In the genomic region with DNA sequence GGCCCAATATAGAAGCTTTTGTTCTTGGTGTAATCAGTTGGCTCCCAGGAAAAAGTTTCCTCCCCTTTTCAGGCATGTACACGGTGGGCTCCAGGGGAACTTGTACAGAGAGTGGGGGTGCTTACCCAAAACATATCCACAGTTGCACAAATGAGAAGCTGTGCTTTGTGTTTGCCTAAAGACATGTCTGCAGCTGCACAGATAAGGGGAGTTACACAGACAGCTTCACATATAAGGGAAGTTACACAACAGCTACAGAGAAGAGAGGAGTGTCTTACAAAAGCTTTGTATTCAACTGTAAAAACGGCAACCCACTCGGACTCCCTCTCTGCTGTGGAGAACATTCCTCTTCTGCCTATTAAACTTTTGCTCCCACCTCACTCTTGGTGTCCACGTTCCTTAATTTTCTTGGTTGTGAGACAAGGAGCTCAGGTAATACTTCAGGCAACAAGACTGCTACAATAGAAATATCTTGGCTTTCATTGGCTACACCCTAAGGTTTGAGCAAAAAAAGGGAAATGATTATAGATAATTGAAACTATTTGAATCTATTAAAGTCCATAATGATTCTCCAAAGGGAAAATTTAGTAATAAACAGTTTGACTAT, we compare ENCODE assay signal across 2 cellular contexts.
TF ChIP-seq lines count a peak whose summit lies in the region.

No MANE protein-coding gene starts in this region.

TF ChIP-seq in GM12878, 131 proteins besides CTCF, POLR2A, EP300 and RAD21:
- TF ChIP-seq, protein P1, sequence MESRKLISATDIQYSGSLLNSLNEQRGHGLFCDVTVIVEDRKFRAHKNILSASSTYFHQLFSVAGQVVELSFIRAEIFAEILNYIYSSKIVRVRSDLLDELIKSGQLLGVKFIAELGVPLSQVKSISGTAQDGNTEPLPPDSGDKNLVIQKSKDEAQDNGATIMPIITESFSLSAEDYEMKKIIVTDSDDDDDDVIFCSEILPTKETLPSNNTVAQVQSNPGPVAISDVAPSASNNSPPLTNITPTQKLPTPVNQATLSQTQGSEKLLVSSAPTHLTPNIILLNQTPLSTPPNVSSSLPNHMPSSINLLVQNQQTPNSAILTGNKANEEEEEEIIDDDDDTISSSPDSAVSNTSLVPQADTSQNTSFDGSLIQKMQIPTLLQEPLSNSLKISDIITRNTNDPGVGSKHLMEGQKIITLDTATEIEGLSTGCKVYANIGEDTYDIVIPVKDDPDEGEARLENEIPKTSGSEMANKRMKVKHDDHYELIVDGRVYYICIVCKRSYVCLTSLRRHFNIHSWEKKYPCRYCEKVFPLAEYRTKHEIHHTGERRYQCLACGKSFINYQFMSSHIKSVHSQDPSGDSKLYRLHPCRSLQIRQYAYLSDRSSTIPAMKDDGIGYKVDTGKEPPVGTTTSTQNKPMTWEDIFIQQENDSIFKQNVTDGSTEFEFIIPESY (IDR thresholded peaks at IDR 0.05), result no peak
- no peak for TF ChIP-seq YBX1 (IDR thresholded peaks at IDR 0.05)
- no peak for TF ChIP-seq FOXM1 (IDR thresholded peaks at IDR 0.05; ENCODE audit: low read depth, low read length)
- TF ChIP-seq NR2C1 (IDR thresholded peaks at IDR 0.05), result no peak
- TF ChIP-seq, protein P2, sequence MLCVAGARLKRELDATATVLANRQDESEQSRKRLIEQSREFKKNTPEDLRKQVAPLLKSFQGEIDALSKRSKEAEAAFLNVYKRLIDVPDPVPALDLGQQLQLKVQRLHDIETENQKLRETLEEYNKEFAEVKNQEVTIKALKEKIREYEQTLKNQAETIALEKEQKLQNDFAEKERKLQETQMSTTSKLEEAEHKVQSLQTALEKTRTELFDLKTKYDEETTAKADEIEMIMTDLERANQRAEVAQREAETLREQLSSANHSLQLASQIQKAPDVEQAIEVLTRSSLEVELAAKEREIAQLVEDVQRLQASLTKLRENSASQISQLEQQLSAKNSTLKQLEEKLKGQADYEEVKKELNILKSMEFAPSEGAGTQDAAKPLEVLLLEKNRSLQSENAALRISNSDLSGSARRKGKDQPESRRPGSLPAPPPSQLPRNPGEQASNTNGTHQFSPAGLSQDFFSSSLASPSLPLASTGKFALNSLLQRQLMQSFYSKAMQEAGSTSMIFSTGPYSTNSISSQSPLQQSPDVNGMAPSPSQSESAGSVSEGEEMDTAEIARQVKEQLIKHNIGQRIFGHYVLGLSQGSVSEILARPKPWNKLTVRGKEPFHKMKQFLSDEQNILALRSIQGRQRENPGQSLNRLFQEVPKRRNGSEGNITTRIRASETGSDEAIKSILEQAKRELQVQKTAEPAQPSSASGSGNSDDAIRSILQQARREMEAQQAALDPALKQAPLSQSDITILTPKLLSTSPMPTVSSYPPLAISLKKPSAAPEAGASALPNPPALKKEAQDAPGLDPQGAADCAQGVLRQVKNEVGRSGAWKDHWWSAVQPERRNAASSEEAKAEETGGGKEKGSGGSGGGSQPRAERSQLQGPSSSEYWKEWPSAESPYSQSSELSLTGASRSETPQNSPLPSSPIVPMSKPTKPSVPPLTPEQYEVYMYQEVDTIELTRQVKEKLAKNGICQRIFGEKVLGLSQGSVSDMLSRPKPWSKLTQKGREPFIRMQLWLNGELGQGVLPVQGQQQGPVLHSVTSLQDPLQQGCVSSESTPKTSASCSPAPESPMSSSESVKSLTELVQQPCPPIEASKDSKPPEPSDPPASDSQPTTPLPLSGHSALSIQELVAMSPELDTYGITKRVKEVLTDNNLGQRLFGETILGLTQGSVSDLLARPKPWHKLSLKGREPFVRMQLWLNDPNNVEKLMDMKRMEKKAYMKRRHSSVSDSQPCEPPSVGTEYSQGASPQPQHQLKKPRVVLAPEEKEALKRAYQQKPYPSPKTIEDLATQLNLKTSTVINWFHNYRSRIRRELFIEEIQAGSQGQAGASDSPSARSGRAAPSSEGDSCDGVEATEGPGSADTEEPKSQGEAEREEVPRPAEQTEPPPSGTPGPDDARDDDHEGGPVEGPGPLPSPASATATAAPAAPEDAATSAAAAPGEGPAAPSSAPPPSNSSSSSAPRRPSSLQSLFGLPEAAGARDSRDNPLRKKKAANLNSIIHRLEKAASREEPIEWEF (IDR thresholded peaks at IDR 0.05; ENCODE audit: insufficient replicate concordance, low read depth, low read length), result no peak
- no peak for TF ChIP-seq ETV6 (conservative IDR thresholded peaks at IDR 0.05 in 1 of 2, IDR thresholded peaks at IDR 0.05 in 1 of 2; ENCODE audit: borderline replicate concordance in 1 of 2, low read depth in 1 of 2)
- no peak for TF ChIP-seq IRF4 (IDR thresholded peaks at IDR 0.05; ENCODE audit: low read depth, low read length)
- no peak for TF ChIP-seq KAT2A (conservative IDR thresholded peaks at IDR 0.05; ENCODE audit: control insufficient read depth, low read depth, low read length)
- no peak for TF ChIP-seq CHD4 (IDR thresholded peaks at IDR 0.05)
- TF ChIP-seq LARP7 (IDR thresholded peaks at IDR 0.05), result no peak
- TF ChIP-seq TARDBP (IDR thresholded peaks at IDR 0.05; ENCODE audit: borderline replicate concordance), result no peak
- no peak for TF ChIP-seq CREM (IDR thresholded peaks at IDR 0.05; ENCODE audit: low read depth)
- TF ChIP-seq POLR2AphosphoS2 (IDR thresholded peaks at IDR 0.05; ENCODE audit: low read depth, low read length), result no peak
- no peak for TF ChIP-seq ASH2L (IDR thresholded peaks at IDR 0.05; ENCODE audit: borderline replicate concordance, low read depth)
- no peak for TF ChIP-seq HDAC6 (IDR thresholded peaks at IDR 0.05; ENCODE audit: unreplicated experiment)

TF ChIP-seq in HepG2, 621 proteins besides CTCF, POLR2A, EP300 and RAD21 (continues in another document):
- TF ChIP-seq NFE2 (CRISPR knock-in tag; IDR thresholded peaks at IDR 0.05) (no peak), HNF4A (CRISPR knock-in tag; IDR thresholded peaks at IDR 0.05) (no peak), CEBPB (IDR thresholded peaks at IDR 0.05; ENCODE audit: borderline replicate concordance, low read depth, low read length) (peak; percentile 72; the same call in 1 of the 2 replicates), ZNF337 (CRISPR knock-in tag; IDR thresholded peaks at IDR 0.05; ENCODE audit: borderline replicate concordance, low read depth) (no peak), NCOA1 (CRISPR knock-in tag; IDR thresholded peaks at IDR 0.05) (no peak), FOXC1 (CRISPR knock-in tag; IDR thresholded peaks at IDR 0.05; ENCODE audit: borderline replicate concordance) (no peak), GATAD2A (CRISPR knock-in tag; IDR thresholded peaks at IDR 0.05) (peak; percentile 71), DNMT1 (CRISPR knock-in tag; IDR thresholded peaks at IDR 0.05) (no peak), NFIC (IDR thresholded peaks at IDR 0.05; ENCODE audit: low read length) (no peak), FOXM1 (CRISPR knock-in tag; IDR thresholded peaks at IDR 0.05) (no peak), ZNF879 (CRISPR knock-in tag; IDR thresholded peaks at IDR 0.05) (no peak), HMG20B (CRISPR knock-in tag; conservative IDR thresholded peaks at IDR 0.05) (no peak), ESRRA (CRISPR knock-in tag; IDR thresholded peaks at IDR 0.05; ENCODE audit: low read depth) (no peak), RFXAP (CRISPR knock-in tag; IDR thresholded peaks at IDR 0.05; ENCODE audit: borderline replicate concordance) (no peak), KLF16 (CRISPR knock-in tag; IDR thresholded peaks at IDR 0.05) (0 out of 4 replicates have a peak, but pooled peaks of 1 of the 2 experiments have one; percentile 13), RFX3 (CRISPR knock-in tag; IDR thresholded peaks at IDR 0.05) (no peak), REXO4 (CRISPR knock-in tag; IDR thresholded peaks at IDR 0.05; ENCODE audit: borderline replicate concordance) (no peak), PITX1 (CRISPR knock-in tag; IDR thresholded peaks at IDR 0.05) (no peak), SALL1 (CRISPR knock-in tag; IDR thresholded peaks at IDR 0.05) (peak; percentile 16; the same call in 1 of the 2 replicates), SKI (IDR thresholded peaks at IDR 0.05; ENCODE audit: partially characterized antibody) (no peak), GFI1 (CRISPR knock-in tag; IDR thresholded peaks at IDR 0.05; ENCODE audit: borderline replicate concordance) (no peak), SMARCE1 (IDR thresholded peaks at IDR 0.05; ENCODE audit: borderline replicate concordance) (no peak), ZNF468 (CRISPR knock-in tag; IDR thresholded peaks at IDR 0.05) (no peak), AHR (CRISPR knock-in tag; IDR thresholded peaks at IDR 0.05) (no peak), ZNF383 (CRISPR knock-in tag; IDR thresholded peaks at IDR 0.05; ENCODE audit: borderline replicate concordance) (no peak), ZNF292 (CRISPR knock-in tag; IDR thresholded peaks at IDR 0.05; ENCODE audit: borderline replicate concordance, low read depth) (peak; percentile 81; the same call in 1 of the 2 replicates), SOX6 (IDR thresholded peaks at IDR 0.05) (no peak), SOX6 (CRISPR knock-in tag; IDR thresholded peaks at IDR 0.05) (0 out of 2 replicates have a peak, but pooled peaks have one; percentile 17), HDAC2 (CRISPR knock-in tag; IDR thresholded peaks at IDR 0.05) (0 out of 2 replicates have a peak, but pooled peaks have one; percentile 16), PCBP1 (IDR thresholded peaks at IDR 0.05; ENCODE audit: borderline replicate concordance, low read depth, low read length) (no peak), PHF20 (CRISPR knock-in tag; IDR thresholded peaks at IDR 0.05) (no peak), BCL6 (CRISPR knock-in tag; IDR thresholded peaks at IDR 0.05) (peak; percentile 33; the same call in 1 of the 2 replicates)
- TF ChIP-seq, protein P3, sequence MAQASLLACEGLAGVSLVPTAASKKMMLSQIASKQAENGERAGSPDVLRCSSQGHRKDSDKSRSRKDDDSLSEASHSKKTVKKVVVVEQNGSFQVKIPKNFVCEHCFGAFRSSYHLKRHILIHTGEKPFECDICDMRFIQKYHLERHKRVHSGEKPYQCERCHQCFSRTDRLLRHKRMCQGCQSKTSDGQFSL (CRISPR knock-in tag; IDR thresholded peaks at IDR 0.05), result 0 out of 2 replicates have a peak, but pooled peaks have one; percentile 34
- TF ChIP-seq, protein P4, sequence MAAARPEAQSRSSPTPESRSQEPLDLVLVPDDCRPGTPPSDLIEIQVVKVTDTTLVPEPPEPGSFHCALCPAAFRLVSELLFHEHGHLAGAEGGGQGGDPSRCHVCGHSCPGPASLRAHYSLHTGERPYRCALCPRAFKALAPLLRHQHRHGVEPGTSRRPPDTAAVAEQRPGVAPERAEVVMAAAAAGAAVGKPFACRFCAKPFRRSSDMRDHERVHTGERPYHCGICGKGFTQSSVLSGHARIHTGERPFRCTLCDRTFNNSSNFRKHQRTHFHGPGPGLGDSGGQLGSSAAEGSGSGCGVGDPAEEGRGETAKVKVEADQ (CRISPR knock-in tag; IDR thresholded peaks at IDR 0.05; ENCODE audit: borderline replicate concordance), result no peak
- TF ChIP-seq, protein P5, sequence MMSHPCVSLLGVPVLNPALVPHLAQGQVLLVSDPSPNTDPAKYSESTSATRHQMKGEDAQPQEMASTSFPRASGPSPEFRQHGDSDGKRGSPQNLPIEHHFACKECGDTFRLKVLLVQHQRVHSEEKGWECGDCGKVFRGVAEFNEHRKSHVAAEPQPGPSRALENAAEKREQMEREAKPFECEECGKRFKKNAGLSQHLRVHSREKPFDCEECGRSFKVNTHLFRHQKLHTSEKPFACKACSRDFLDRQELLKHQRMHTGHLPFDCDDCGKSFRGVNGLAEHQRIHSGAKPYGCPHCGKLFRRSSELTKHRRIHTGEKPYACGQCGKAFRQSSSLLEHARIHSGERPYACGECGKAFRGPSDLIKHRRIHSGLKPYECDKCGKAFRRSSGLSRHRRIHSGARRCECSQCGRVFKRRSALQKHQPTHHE (CRISPR knock-in tag; IDR thresholded peaks at IDR 0.05; ENCODE audit: borderline replicate concordance), result no peak
- TF ChIP-seq, protein P6, sequence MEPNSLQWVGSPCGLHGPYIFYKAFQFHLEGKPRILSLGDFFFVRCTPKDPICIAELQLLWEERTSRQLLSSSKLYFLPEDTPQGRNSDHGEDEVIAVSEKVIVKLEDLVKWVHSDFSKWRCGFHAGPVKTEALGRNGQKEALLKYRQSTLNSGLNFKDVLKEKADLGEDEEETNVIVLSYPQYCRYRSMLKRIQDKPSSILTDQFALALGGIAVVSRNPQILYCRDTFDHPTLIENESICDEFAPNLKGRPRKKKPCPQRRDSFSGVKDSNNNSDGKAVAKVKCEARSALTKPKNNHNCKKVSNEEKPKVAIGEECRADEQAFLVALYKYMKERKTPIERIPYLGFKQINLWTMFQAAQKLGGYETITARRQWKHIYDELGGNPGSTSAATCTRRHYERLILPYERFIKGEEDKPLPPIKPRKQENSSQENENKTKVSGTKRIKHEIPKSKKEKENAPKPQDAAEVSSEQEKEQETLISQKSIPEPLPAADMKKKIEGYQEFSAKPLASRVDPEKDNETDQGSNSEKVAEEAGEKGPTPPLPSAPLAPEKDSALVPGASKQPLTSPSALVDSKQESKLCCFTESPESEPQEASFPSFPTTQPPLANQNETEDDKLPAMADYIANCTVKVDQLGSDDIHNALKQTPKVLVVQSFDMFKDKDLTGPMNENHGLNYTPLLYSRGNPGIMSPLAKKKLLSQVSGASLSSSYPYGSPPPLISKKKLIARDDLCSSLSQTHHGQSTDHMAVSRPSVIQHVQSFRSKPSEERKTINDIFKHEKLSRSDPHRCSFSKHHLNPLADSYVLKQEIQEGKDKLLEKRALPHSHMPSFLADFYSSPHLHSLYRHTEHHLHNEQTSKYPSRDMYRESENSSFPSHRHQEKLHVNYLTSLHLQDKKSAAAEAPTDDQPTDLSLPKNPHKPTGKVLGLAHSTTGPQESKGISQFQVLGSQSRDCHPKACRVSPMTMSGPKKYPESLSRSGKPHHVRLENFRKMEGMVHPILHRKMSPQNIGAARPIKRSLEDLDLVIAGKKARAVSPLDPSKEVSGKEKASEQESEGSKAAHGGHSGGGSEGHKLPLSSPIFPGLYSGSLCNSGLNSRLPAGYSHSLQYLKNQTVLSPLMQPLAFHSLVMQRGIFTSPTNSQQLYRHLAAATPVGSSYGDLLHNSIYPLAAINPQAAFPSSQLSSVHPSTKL (CRISPR knock-in tag; IDR thresholded peaks at IDR 0.05), result peak; percentile 47; the same call in 1 of the 2 replicates
- TF ChIP-seq, protein P7, sequence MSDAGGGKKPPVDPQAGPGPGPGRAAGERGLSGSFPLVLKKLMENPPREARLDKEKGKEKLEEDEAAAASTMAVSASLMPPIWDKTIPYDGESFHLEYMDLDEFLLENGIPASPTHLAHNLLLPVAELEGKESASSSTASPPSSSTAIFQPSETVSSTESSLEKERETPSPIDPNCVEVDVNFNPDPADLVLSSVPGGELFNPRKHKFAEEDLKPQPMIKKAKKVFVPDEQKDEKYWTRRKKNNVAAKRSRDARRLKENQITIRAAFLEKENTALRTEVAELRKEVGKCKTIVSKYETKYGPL (CRISPR knock-in tag; IDR thresholded peaks at IDR 0.05), result peak; percentile 87
- TF ChIP-seq, protein P8, sequence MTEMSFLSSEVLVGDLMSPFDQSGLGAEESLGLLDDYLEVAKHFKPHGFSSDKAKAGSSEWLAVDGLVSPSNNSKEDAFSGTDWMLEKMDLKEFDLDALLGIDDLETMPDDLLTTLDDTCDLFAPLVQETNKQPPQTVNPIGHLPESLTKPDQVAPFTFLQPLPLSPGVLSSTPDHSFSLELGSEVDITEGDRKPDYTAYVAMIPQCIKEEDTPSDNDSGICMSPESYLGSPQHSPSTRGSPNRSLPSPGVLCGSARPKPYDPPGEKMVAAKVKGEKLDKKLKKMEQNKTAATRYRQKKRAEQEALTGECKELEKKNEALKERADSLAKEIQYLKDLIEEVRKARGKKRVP (CRISPR knock-in tag; IDR thresholded peaks at IDR 0.05), result no peak
- TF ChIP-seq, protein P9, sequence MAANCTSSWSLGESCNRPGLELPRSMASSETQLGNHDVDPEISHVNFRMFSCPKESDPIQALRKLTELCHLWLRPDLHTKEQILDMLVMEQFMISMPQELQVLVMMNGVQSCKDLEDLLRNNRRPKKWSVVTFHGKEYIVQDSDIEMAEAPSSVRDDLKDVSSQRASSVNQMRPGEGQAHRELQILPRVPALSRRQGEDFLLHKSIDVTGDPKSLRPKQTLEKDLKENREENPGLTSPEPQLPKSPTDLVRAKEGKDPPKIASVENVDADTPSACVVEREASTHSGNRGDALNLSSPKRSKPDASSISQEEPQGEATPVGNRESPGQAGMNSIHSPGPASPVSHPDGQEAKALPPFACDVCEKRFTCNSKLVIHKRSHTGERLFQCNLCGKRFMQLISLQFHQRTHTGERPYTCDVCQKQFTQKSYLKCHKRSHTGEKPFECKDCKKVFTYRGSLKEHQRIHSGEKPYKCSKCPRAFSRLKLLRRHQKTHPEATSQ (CRISPR knock-in tag; IDR thresholded peaks at IDR 0.05; ENCODE audit: borderline replicate concordance), result no peak
